8 cellular contexts compared by ENCODE assay signal in genomic region chrX:48897621-48898306, GRCh38. TPM values are rescaled to one million over a fixed set of nuclear protein-coding genes. Genes with fewer than 3 reads are reported as not detected.
DNase-seq lines count a peak whose midpoint lies in the region; ATAC-seq and TF ChIP-seq lines count a peak whose summit lies in the region.

A gene with protein sequence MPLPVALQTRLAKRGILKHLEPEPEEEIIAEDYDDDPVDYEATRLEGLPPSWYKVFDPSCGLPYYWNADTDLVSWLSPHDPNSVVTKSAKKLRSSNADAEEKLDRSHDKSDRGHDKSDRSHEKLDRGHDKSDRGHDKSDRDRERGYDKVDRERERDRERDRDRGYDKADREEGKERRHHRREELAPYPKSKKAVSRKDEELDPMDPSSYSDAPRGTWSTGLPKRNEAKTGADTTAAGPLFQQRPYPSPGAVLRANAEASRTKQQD (plus strand): TSS chrX:48897930. CDS start chrX:48898510, 580 bp downstream.
TSS of gene TIMM17B (minus strand) at chrX:48897768. CDS start at chrX:48897749, 19 bp downstream.

- no peak for TF ChIP-seq CTCF in IMR-90 (conservative IDR thresholded peaks at IDR 0.05; ENCODE audit: low read depth, low read length)

- WGBS in IMR-90 (ENCODE audit: extremely low coverage in 2 of 2, insufficient read length in 1 of 2), 2 experiments, result 33% methylated on average over 4 of the region's 49 CpGs; no CpG with 5 or more reads in 1 of the 2 experiments

- dilution Hi-C loops in IMR-90 (cut with HindIII; ENCODE audit: low sequenced_read_pairs, unreplicated experiment), result no loop called here

- H3K9me3 ChIP-seq in IMR-90 (ENCODE audit: control insufficient read depth, insufficient read depth, low read length) (no peaks in the 10 kb centered on the region), mononuclear cell (ENCODE audit: low read depth, low read length) (no peaks in the 10 kb centered on the region)

- H3K4me2 ChIP-seq in IMR-90 (ENCODE audit: low read depth, low read length), result peak within 1 kb of the TSS; percentile 93

- peak within 1 kb of the TSS; percentile 76 for H4K5ac ChIP-seq in IMR-90 (ENCODE audit: low read depth, low read length)

- peak within 1 kb of the TSS; percentile 97; the same call in 1 of the 2 replicates for H3K23ac ChIP-seq in IMR-90 (ENCODE audit: low read depth, low read length)

- peak within 1 kb of the TSS; percentile 85 for H2BK120ac ChIP-seq in IMR-90 (ENCODE audit: low read depth, low read length)

- H3K36me3 ChIP-seq in IMR-90 (ENCODE audit: control insufficient read depth, insufficient read depth, low read length), result peaks cover 8% of the 10 kb centered on the region

- peak within 1 kb of the TSS; percentile 95 for H2BK5ac ChIP-seq in IMR-90 (ENCODE audit: low read depth, low read length, poor library complexity, severe bottlenecking)

- POLR2A ChIA-PET in IMR-90 (lab: Charles Lee; ENCODE audit: unreplicated experiment), result interaction anchor here (1.0 kb wide), 1 partner anchor 14 kb away, joined by 3 read pairs; the partner anchor contains the start of gene SLC35A2

- peak within 1 kb of the TSS; percentile 83 for H3K56ac ChIP-seq in IMR-90 (ENCODE audit: extremely low read depth, insufficient read depth, low read length)

- peak within 1 kb of the TSS; percentile 96 for H4K91ac ChIP-seq in IMR-90 (ENCODE audit: insufficient read depth, low read depth, low read length)

- DNase-seq in DMS 273 (lab: John Stamatoyannopoulos, UW; ENCODE audit: unreplicated experiment) (peak; percentile 98), IMR-90 (peak; percentile 96), OCI-M1 (lab: John Stamatoyannopoulos, UW) (peak; percentile 97), activated T-cell treated with anti-CD3 and anti-CD28 coated beads for 4 hours (peak; percentile 77), epidermal melanocyte (ENCODE audit: insufficient read length, low spot score) (peak; percentile 81)
- DNase-seq in stimulated activated CD8-positive, alpha-beta memory T cell treated with anti-CD3 and anti-CD28 coated beads, Interleukin-4, amount 100 ng/mL, for 1 hour (ENCODE audit: low read depth in 2 of 2, low spot score in 1 of 2), result peak; percentile 53 to 72

- peak; percentile 91 for ATAC-seq in GM21528 (IDR thresholded peaks at IDR 0.05; ENCODE audit: low FRiP score, unreplicated experiment)
- peak; percentile 94 for ATAC-seq in IMR-90 (ENCODE audit: low read depth)

- peak within 1 kb of the TSS; percentile 83 for H3K27ac ChIP-seq in IMR-90 (ENCODE audit: insufficient read depth, low read length)

- no peak within 1 kb of the TSS for H2BK20ac ChIP-seq in IMR-90 (ENCODE audit: low read depth, low read length)

- H3K79me1 ChIP-seq in IMR-90 (ENCODE audit: low read depth in 1 of 2, low read length in 2 of 2), result peaks cover 6 to 27% of the 10 kb centered on the region in 2 experiments

- H3K4me3 ChIP-seq in IMR-90 (ENCODE audit: insufficient read depth, low read depth, low read length), result peak within 1 kb of the TSS; percentile 78
- peak within 1 kb of the TSS; percentile 80 for H3K4me3 ChIP-seq in mononuclear cell (ENCODE audit: low read length)

- peak within 1 kb of the TSS; percentile 95; the same call in 1 of the 3 replicates for H2BK15ac ChIP-seq in IMR-90 (ENCODE audit: low read depth, low read length)

- in situ Hi-C loops in IMR-90 (cut with MboI; ENCODE audit: low sequenced_read_pairs), result no loop called here

- peak within 1 kb of the TSS; percentile 95 for H3K4ac ChIP-seq in IMR-90 (ENCODE audit: low read depth, low read length)

- BruUV-seq in IMR-90 (replicated peaks; lab: Mats Ljungman, UMichigan), result no TSS peak

- H3K9ac ChIP-seq in IMR-90 (ENCODE audit: low read depth, low read length), result peak within 1 kb of the TSS; percentile 93

- TF ChIP-seq RAD21 in IMR-90 (IDR thresholded peaks at IDR 0.05; ENCODE audit: low read length), result no peak

- peak within 1 kb of the TSS; percentile 98 for H3K14ac ChIP-seq in IMR-90 (replicated peaks; ENCODE audit: low read depth, low read length)

- peaks cover 6% of the 10 kb centered on the region; the same call in 1 of the 2 replicates for H4K20me1 ChIP-seq in IMR-90 (ENCODE audit: insufficient read depth, low read length)

- H3K18ac ChIP-seq in IMR-90 (ENCODE audit: low read depth, low read length), result peak within 1 kb of the TSS; percentile 80

- H3K9me1 ChIP-seq in IMR-90 (ENCODE audit: insufficient read depth, low read length), result 0 out of 2 replicates have a peak, but pooled peaks cover 4% of the 10 kb centered on the region

- H3K27me3 ChIP-seq in IMR-90 (ENCODE audit: control insufficient read depth, insufficient read depth, low read length), result no peaks in the 10 kb centered on the region
- H3K27me3 ChIP-seq in mononuclear cell (ENCODE audit: insufficient read depth, low read length), result no peaks in the 10 kb centered on the region

- peak within 1 kb of the TSS; percentile 98 for H2AFZ ChIP-seq in IMR-90 (replicated peaks; ENCODE audit: low read length, poor library complexity)

- intact Hi-C loops in IMR-90 (cut with micrococcal nuclease), result no loop called here

- TF ChIP-seq POLR2A in IMR-90 (IDR thresholded peaks at IDR 0.05; ENCODE audit: low read depth, low read length), result peak; percentile 86

- peak within 1 kb of the TSS; percentile 65 to 97 for H4K8ac ChIP-seq in IMR-90 (ENCODE audit: low read depth in 2 of 2, low read length in 2 of 2)

- peak within 1 kb of the TSS; percentile 95 for H2AK5ac ChIP-seq in IMR-90 (ENCODE audit: low read depth, low read length)

- CTCF ChIA-PET in IMR-90 (lab: Yijun Ruan, JAX), result no interaction called here

- peak within 1 kb of the TSS; percentile 96 for H2AK9ac ChIP-seq in IMR-90 (replicated peaks; ENCODE audit: low read depth, low read length, poor library complexity)

- H3K4me1 ChIP-seq in IMR-90 (ENCODE audit: control insufficient read depth, insufficient read depth, low read length) (0 out of 2 replicates have a peak, but pooled peaks cover 2% of the 10 kb centered on the region), mononuclear cell (ENCODE audit: insufficient read depth, low read length) (peaks cover 26% of the 10 kb centered on the region)

TF ChIP-seq in IMR-90, 13 proteins besides CTCF, POLR2A, EP300 and RAD21:
- TF ChIP-seq CEBPB (IDR thresholded peaks at IDR 0.05; ENCODE audit: low read depth, low read length) (0 out of 2 replicates have a peak, but pooled peaks have one; percentile 10), MXI1 (IDR thresholded peaks at IDR 0.05; ENCODE audit: borderline replicate concordance, low read depth, low read length) (peak; percentile 3; the same call in 1 of the 2 replicates), RFX5 (IDR thresholded peaks at IDR 0.05; ENCODE audit: low read depth, low read length) (0 out of 2 replicates have a peak, but pooled peaks have one; percentile 22), CHD1 (IDR thresholded peaks at IDR 0.05; ENCODE audit: low read depth, low read length) (peak; percentile 73; the same call in 1 of the 2 replicates), SMC3 (IDR thresholded peaks at IDR 0.05; ENCODE audit: low read depth, low read length) (no peak), BHLHE40 (IDR thresholded peaks at IDR 0.05; ENCODE audit: low read depth, low read length) (peak; percentile 89), MAZ (IDR thresholded peaks at IDR 0.05; ENCODE audit: borderline replicate concordance, low read depth, low read length) (peak; percentile 18; the same call in 1 of the 2 replicates), RCOR1 (IDR thresholded peaks at IDR 0.05; ENCODE audit: insufficient replicate concordance, low read length) (no peak)
TF ChIP-seq in IMR-90: peak in this region for 6.

RNA-seq across cellular contexts. Expression of the first gene that starts in this region (rescaled TPM):
- 120 and 124 TPM in 2 replicates for total RNA-seq in IMR-90 (2012; rRNA removed)
- 96.4 and 105 TPM in 2 replicates for polyA plus RNA-seq in IMR-90 (2012; rRNA removed)
- 87.0 and 119 TPM in 2 replicates for polyA plus RNA-seq in IMR-90 (2012; cell fraction: cytosol; rRNA removed)
- polyA plus RNA-seq in IMR-90 (2012; cell fraction: nucleus; rRNA removed; ENCODE audit: low replicate concordance), result 140 and 147 TPM in 2 replicates
- total RNA-seq in mononuclear cell, result 37.6 TPM

RNA-seq across cellular contexts. Expression of gene TIMM17B, which starts in this region (rescaled TPM):
- total RNA-seq in IMR-90 (2012; rRNA removed) (25.6 and 28.7 TPM in 2 replicates), mononuclear cell (18.3 TPM)
- polyA plus RNA-seq in IMR-90 (2012; rRNA removed), result 73.6 and 91.2 TPM in 2 replicates
- polyA plus RNA-seq in IMR-90 (2012; cell fraction: cytosol; rRNA removed), result 72.5 and 95.1 TPM in 2 replicates
- polyA plus RNA-seq in IMR-90 (2012; cell fraction: nucleus; rRNA removed; ENCODE audit: low replicate concordance), result 29.4 and 51.9 TPM in 2 replicates

Comparison
In these comparisons a context has a peak if more than half of its experiments do, and no peak if none do; other contexts are left out.
1. Peak in every context shown above with its lines: DNase-seq, ATAC-seq, H3K4me3 ChIP-seq and H3K27ac ChIP-seq.